ENCODE assay signal across 8 cellular contexts in genomic region chr14:75141967-75142366, GRCh38. TPM values are rescaled to one million over a fixed set of nuclear protein-coding genes. Genes with fewer than 3 reads are reported as not detected.
DNase-seq lines count a peak whose midpoint lies in the region; ATAC-seq and TF ChIP-seq lines count a peak whose summit lies in the region.

No MANE protein-coding gene starts in this region.

- H3K27me3 Mint-ChIP-seq in chondrocyte (ENCODE audit: low read depth), result no peaks in the 10 kb centered on the region

- H2AFZ ChIP-seq in Loucy (ENCODE audit: low read length), result no peak overlapping the region
- H2AFZ ChIP-seq in osteoblast (ENCODE audit: low read length), result no peak overlapping the region

- peaks cover 38% of the 10 kb centered on the region; the same call in 1 of the 2 replicates for H3K36me3 ChIP-seq in Loucy (ENCODE audit: insufficient read depth, low read length)
- peaks cover 17% of the 10 kb centered on the region for H3K36me3 ChIP-seq in osteoblast (ENCODE audit: insufficient read depth, low read length)
- no peaks in the 10 kb centered on the region for H3K36me3 ChIP-seq in ovary

- H3K27ac Mint-ChIP-seq in chondrocyte (ENCODE audit: unreplicated experiment), result no peak overlapping the region

- H3K9me3 ChIP-seq in Loucy (ENCODE audit: insufficient read depth, low read depth, low read length) (no peaks in the 10 kb centered on the region), osteoblast (ENCODE audit: low read depth, low read length) (no peaks in the 10 kb centered on the region), ovary (no peaks in the 10 kb centered on the region)

- H3K4me2 ChIP-seq in Loucy (ENCODE audit: low read depth, low read length, poor library complexity, severe bottlenecking), result no peak overlapping the region
- no peak overlapping the region for H3K4me2 ChIP-seq in osteoblast (ENCODE audit: insufficient read depth, low read length)

- H4K20me1 ChIP-seq in Loucy (ENCODE audit: insufficient read depth, low read length, poor library complexity, severe bottlenecking) (peaks cover 27% of the 10 kb centered on the region), osteoblast (ENCODE audit: insufficient read depth, low read length) (no peaks in the 10 kb centered on the region)

- no peak for ATAC-seq in HG03045 (IDR thresholded peaks at IDR 0.05; ENCODE audit: unreplicated experiment)
- ATAC-seq in GM21786 (IDR thresholded peaks at IDR 0.05; ENCODE audit: unreplicated experiment), result no peak

- no peak overlapping the region for H3K9ac ChIP-seq in Loucy (ENCODE audit: low read depth, low read length, poor library complexity, severe bottlenecking)

- TF ChIP-seq CTCF in Loucy (conservative IDR thresholded peaks at IDR 0.05; ENCODE audit: low read length) (peak; percentile 93), chondrocyte (IDR thresholded peaks at IDR 0.05) (peak; percentile 73), osteoblast (IDR thresholded peaks at IDR 0.05; ENCODE audit: extremely low read depth, low read depth, low read length) (peak; percentile 50), ovary (IDR thresholded peaks at IDR 0.05) (peak in 1 of 3 donors; percentile 27)

- DNase-seq in NCI-H82 (lab: John Stamatoyannopoulos, UW) (peak; percentile 22), NCI-H82 treated with DMSO at 0.1 percent for 48 hours (lab: John Stamatoyannopoulos, UW; ENCODE audit: unreplicated experiment) (no peak), chondrocyte (ENCODE audit: low spot score) (no peak), osteoblast (ENCODE audit: insufficient read length, low spot score, missing footprints) (no peak), ovary (no peak)

- H3K9me3 Mint-ChIP-seq in chondrocyte (ENCODE audit: low read depth), result no peaks in the 10 kb centered on the region

- H3K4me1 Mint-ChIP-seq in chondrocyte (ENCODE audit: low read depth), result peaks cover 43% of the 10 kb centered on the region

- H3K4me3 ChIP-seq in Loucy (ENCODE audit: low read length, poor library complexity, severe bottlenecking) (no peak overlapping the region), osteoblast (ENCODE audit: insufficient read depth, low read length) (no peak overlapping the region), ovary (no peak overlapping the region)

- TF ChIP-seq EP300 in ovary (IDR thresholded peaks at IDR 0.05), result no peak

- no peak for TF ChIP-seq POLR2A in ovary (IDR thresholded peaks at IDR 0.05)

- H3K36me3 Mint-ChIP-seq in chondrocyte (ENCODE audit: low read depth), result peaks cover 5% of the 10 kb centered on the region

- H3K27me3 ChIP-seq in Loucy (ENCODE audit: insufficient read depth, low read length, poor library complexity, severe bottlenecking) (no peaks in the 10 kb centered on the region), osteoblast (ENCODE audit: insufficient read depth, low read length) (no peaks in the 10 kb centered on the region), ovary (no peaks in the 10 kb centered on the region)

- no peaks in the 10 kb centered on the region for H3K9me2 ChIP-seq in Loucy (replicated peaks; ENCODE audit: low read depth, low read length)

- H3K27ac ChIP-seq in osteoblast (ENCODE audit: low read depth, low read length) (peak overlapping the region; percentile 18), ovary (no peak overlapping the region)

- H3K4me1 ChIP-seq in Loucy (ENCODE audit: insufficient read depth, low read length, poor library complexity, severe bottlenecking), result peaks cover 42% of the 10 kb centered on the region
- H3K4me1 ChIP-seq in osteoblast (ENCODE audit: insufficient read depth, low read length), result no peaks in the 10 kb centered on the region
- peaks cover 6% of the 10 kb centered on the region for H3K4me1 ChIP-seq in ovary (ENCODE audit: insufficient read depth)

- H3K79me2 ChIP-seq in Loucy (ENCODE audit: insufficient read depth, low read length) (peaks cover 54% of the 10 kb centered on the region), osteoblast (ENCODE audit: insufficient read depth, low read length) (peaks cover 77% of the 10 kb centered on the region)

- intact Hi-C loops in ovary (cut with DNase I), result loop anchor here in 1 of 4 donors (10.0 kb wide), 1 partner anchor 343 kb away; no protein-coding TSS in a partner anchor

- no peak overlapping the region for H3K4me3 Mint-ChIP-seq in chondrocyte (ENCODE audit: unreplicated experiment)

- 0 out of 2 replicates have a peak, but pooled peaks cover 2% of the 10 kb centered on the region for H3F3A ChIP-seq in Loucy (ENCODE audit: low read depth)

RNA-seq across cellular contexts. Expression of gene NEK9, which starts 15.1 kb away (rescaled TPM):
- 63.3 to 109 TPM (median 65.4 TPM) in 3 replicates for total RNA-seq in chondrocyte
- total RNA-seq in osteoblast, result 42.7 and 44.5 TPM in 2 replicates
- total RNA-seq in ovary, result 100 to 1,000 TPM in 4 of 7 donors, 10 to 100 TPM in 3; 58.1 to 140 (median 117) TPM
- 100 to 1,000 TPM in 1 of 2 donors, 10 to 100 TPM in 1; 57.0 to 105 TPM for polyA plus RNA-seq in ovary

RNA-seq across cellular contexts. Expression of gene TMED10, which starts 34.4 kb away (rescaled TPM):
- total RNA-seq in chondrocyte, result 345 to 455 TPM (median 361 TPM) in 3 replicates
- 306 and 314 TPM in 2 replicates for total RNA-seq in osteoblast
- 100 to 1,000 TPM; 172 to 446 (median 287) TPM for total RNA-seq in ovary
- 100 to 1,000 TPM; 164 to 315 TPM for polyA plus RNA-seq in ovary
